Comparison of ENCODE assay signal across 15 cellular contexts in genomic region chr13:30192320-30193093, GRCh38.
DNase-seq lines count a peak whose midpoint lies in the region; ATAC-seq and TF ChIP-seq lines count a peak whose summit lies in the region.
"Had no signal": no experiment of that assay in that cellular context is flagged by ENCODE, and none has a peak within 500 bp of the region (broad histone marks: within the 10 kb centered on the region; RNA-seq: fewer than 3 reads in every experiment).

No MANE protein-coding gene starts in this region.

- ATAC-seq in SK-N-SH treated with all-trans-retinoic acid at 6 μM for 48 hours, result no peak
- ATAC-seq: naive thymus-derived CD8-positive, alpha-beta T cell had no signal

- 80% methylated on average over 10 of the region's 10 CpGs for WGBS in SK-N-SH (ENCODE audit: low lambda C conversion rate)

- no peaks in the 10 kb centered on the region for H3K79me2 ChIP-seq in SK-N-SH (ENCODE audit: insufficient read depth)

- TF ChIP-seq CTCF in SK-N-SH (IDR thresholded peaks at IDR 0.05), result no peak
- TF ChIP-seq CTCF in choroid plexus epithelial cell (conservative IDR thresholded peaks at IDR 0.05; ENCODE audit: low read depth, low read length), result no peak

- H2AFZ ChIP-seq in SK-N-SH (ENCODE audit: low read depth), result no peak overlapping the region
- H2AFZ ChIP-seq: PC-9 had no signal

- no peak overlapping the region for H3K9ac ChIP-seq in SK-N-SH

- H3K4me3 ChIP-seq in SK-N-SH (ENCODE audit: low read depth in 2 of 2, low read length in 1 of 2) (no peak overlapping the region), choroid plexus epithelial cell (ENCODE audit: low read depth, low read length) (no peak overlapping the region)
- H3K4me3 ChIP-seq: PC-9 had no signal

- no peaks in the 10 kb centered on the region for H4K20me1 ChIP-seq in SK-N-SH (ENCODE audit: insufficient read depth)

- no peak overlapping the region for H3K4me2 ChIP-seq in SK-N-SH
- H3K4me2 ChIP-seq: PC-9 had no signal

- peak overlapping the region in 1 of 2 experiments; percentile 75; a peak in 2 of 4 replicates for H3K27ac ChIP-seq in SK-N-SH (ENCODE audit: low read depth in 2 of 2, low read length in 1 of 2)
- H3K27ac ChIP-seq: PC-9 had no signal

- peaks cover 15 to 37% of the 10 kb centered on the region in 2 experiments; a peak in 3 of 4 replicates for H3K4me1 ChIP-seq in SK-N-SH (ENCODE audit: control insufficient read depth in 1 of 2, insufficient read depth in 2 of 2, low read depth in 1 of 2, low read length in 1 of 2)

- H3K9me2 ChIP-seq in SK-N-SH, result no peaks in the 10 kb centered on the region

- no peaks in the 10 kb centered on the region for H3F3A ChIP-seq in SK-N-SH (replicated peaks; ENCODE audit: insufficient read depth)

- POLR2A ChIA-PET in SK-N-SH (lab: Yijun Ruan, JAX), result no interaction called here

- peaks cover 0 to under 1% of the 10 kb centered on the region in 2 experiments for H3K36me3 ChIP-seq in SK-N-SH (replicated peaks in 1 of 2; ENCODE audit: control insufficient read depth in 1 of 2, insufficient read depth in 2 of 2, low read length in 1 of 2)

- no peak for TF ChIP-seq RAD21 in SK-N-SH (IDR thresholded peaks at IDR 0.05; ENCODE audit: low read length)

- DNase-seq in SK-N-SH, result peak; percentile 14
- DNase-seq in NCI-H146 treated with DMSO at 0.1 percent for 48 hours (lab: John Stamatoyannopoulos, UW; ENCODE audit: unreplicated experiment), result peak; percentile 13
- DNase-seq in choroid plexus epithelial cell (ENCODE audit: low read depth), result peak; percentile 23
- DNase-seq in SHP77 (lab: John Stamatoyannopoulos, UW), result no peak
- DNase-seq in iPS-NIHi7 (ENCODE audit: extremely low spot score), result no peak
- DNase-seq in stimulated activated naive CD4-positive, alpha-beta T cell (lab: John Stamatoyannopoulos, UW), result no peak
- DNase-seq in epidermal melanocyte (ENCODE audit: insufficient read length, low spot score), result no peak
- DNase-seq: activated CD8-positive, alpha-beta memory T cell treated with anti-CD3 and anti-CD28 coated beads for 24 hours; cortex of kidney; naive thymus-derived CD8-positive, alpha-beta T cell; NCI-H2081 treated with DMSO at 0.1 percent for 48 hours; PC-9; stimulated activated CD4-positive, alpha-beta T cell treated with anti-CD3 and anti-CD28 coated beads, Interleukin-2, amount 100 ng/mL, for 48 hours; T-helper 9 cell had no signal

- CTCF ChIA-PET in SK-N-SH (lab: Yijun Ruan, JAX), result interaction anchor here (0.9 to 1.8 kb wide), 3 partner anchors 14 to 60 kb away, joined by 3 to 11 read pairs (median 4); no protein-coding TSS in a partner anchor

- H3K27me3 ChIP-seq in SK-N-SH (ENCODE audit: insufficient read depth), result no peaks in the 10 kb centered on the region

- no peaks in the 10 kb centered on the region for H3K9me3 ChIP-seq in SK-N-SH

- TF ChIP-seq EP300 in SK-N-SH (IDR thresholded peaks at IDR 0.05; ENCODE audit: borderline replicate concordance in 1 of 2, low read depth in 1 of 2, low read length in 1 of 2), result peak in 1 of 2 experiments; percentile 54; a peak in 1 of 4 replicates

TF ChIP-seq in SK-N-SH, 30 proteins besides CTCF, POLR2A, EP300 and RAD21:
- TF ChIP-seq FOSL2 (IDR thresholded peaks at IDR 0.05; ENCODE audit: borderline replicate concordance, low read depth), result no peak
- TF ChIP-seq, protein P1, sequence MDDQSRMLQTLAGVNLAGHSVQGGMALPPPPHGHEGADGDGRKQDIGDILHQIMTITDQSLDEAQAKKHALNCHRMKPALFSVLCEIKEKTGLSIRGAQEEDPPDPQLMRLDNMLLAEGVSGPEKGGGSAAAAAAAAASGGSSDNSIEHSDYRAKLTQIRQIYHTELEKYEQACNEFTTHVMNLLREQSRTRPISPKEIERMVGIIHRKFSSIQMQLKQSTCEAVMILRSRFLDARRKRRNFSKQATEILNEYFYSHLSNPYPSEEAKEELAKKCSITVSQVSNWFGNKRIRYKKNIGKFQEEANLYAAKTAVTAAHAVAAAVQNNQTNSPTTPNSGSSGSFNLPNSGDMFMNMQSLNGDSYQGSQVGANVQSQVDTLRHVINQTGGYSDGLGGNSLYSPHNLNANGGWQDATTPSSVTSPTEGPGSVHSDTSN (IDR thresholded peaks at IDR 0.05), result no peak
- no peak for TF ChIP-seq ELF1 (IDR thresholded peaks at IDR 0.05)
- no peak for TF ChIP-seq TCF12 (IDR thresholded peaks at IDR 0.05)
TF ChIP-seq in SK-N-SH: peak in this region for 0.

TF ChIP-seq in SK-N-SH treated with all-trans-retinoic acid at 6 μM for 48 hours, 23 proteins besides CTCF, POLR2A, EP300 and RAD21:
- no peak for TF ChIP-seq ZNF8 (CRISPR knock-in tag; IDR thresholded peaks at IDR 0.05)
TF ChIP-seq in SK-N-SH treated with all-trans-retinoic acid at 6 μM for 48 hours: peak in this region for 0.

Comparison
In these comparisons a context has a peak if more than half of its experiments do, and no peak if none do; other contexts are left out.
1. DNase-seq: peak in SK-N-SH (single experiment), NCI-H146 treated with DMSO at 0.1 percent for 48 hours (single experiment) and choroid plexus epithelial cell (single experiment); none in SHP77 (0 of 2), iPS-NIHi7 (single experiment), stimulated activated naive CD4-positive, alpha-beta T cell (0 of 6) and epidermal melanocyte (single experiment).